ENCODE assay signal across 9 cellular contexts in genomic region chr2:64990823-64991222, GRCh38. TPM values are rescaled to one million over a fixed set of nuclear protein-coding genes. Genes with fewer than 3 reads are reported as not detected.
A peak's percentile ranks its signal among the peaks of the same experiment; 100 is the strongest.
DNase-seq lines count a peak whose midpoint lies in the region; ATAC-seq and TF ChIP-seq lines count a peak whose summit lies in the region.
"Had no signal": no experiment of that assay in that cellular context is flagged by ENCODE, and none has a peak within 500 bp of the region (broad histone marks: within the 10 kb centered on the region; RNA-seq: fewer than 3 reads in every experiment).

No MANE protein-coding gene starts in this region.

- POLR2A ChIA-PET in T-cell (lab: Charles Lee): interaction anchor here (0.6 to 0.7 kb wide), 3 partner anchors 33 to 114 kb away, joined by 3 to 8 read pairs (median 6); no protein-coding TSS in a partner anchor

- peak overlapping the region; percentile 91 for H3K4me3 Mint-ChIP-seq in activated CD4-positive, alpha-beta T cell treated with anti-CD3 and anti-CD28 coated beads, Interleukin-2, amount 10 ng/mL, durations not matched to agents 24 days and 14 days
- H3K4me3 Mint-ChIP-seq in T-cell: peak overlapping the region; percentile 84 to 89 (median 85)
- peak overlapping the region; percentile 89 for H3K4me3 Mint-ChIP-seq in stimulated activated memory B cell treated with anti-CD40 and anti-IgM and Interleukin-4, amounts not matched to agents 10 μg/mL and 1 μg/mL and 100 μg/mL, for 72 hours

- TF ChIP-seq CTCF in fibroblast of villous mesenchyme (IDR thresholded peaks at IDR 0.05; ENCODE audit: insufficient read depth, low read depth, low read length) (no peak), GM10266 (IDR thresholded peaks at IDR 0.05; ENCODE audit: control insufficient read depth, insufficient read depth, low read depth, missing control alignments) (no peak)

- peak overlapping the region; percentile 78 for H3K4me3 ChIP-seq in fibroblast of villous mesenchyme (ENCODE audit: low read depth, low read length)

- ATAC-seq in T-cell (replicated peaks in 1 of 4) (no peak), GM21515 (IDR thresholded peaks at IDR 0.05; ENCODE audit: unreplicated experiment) (no peak)
- ATAC-seq in stimulated activated memory B cell treated with anti-CD40 and anti-IgM and Interleukin-4, amounts not matched to agents 10 μg/mL and 1 μg/mL and 100 μg/mL, for 72 hours: no peak

- H3K36me3 Mint-ChIP-seq in activated CD4-positive, alpha-beta T cell treated with anti-CD3 and anti-CD28 coated beads, Interleukin-2, amount 10 ng/mL, durations not matched to agents 24 days and 14 days (ENCODE audit: low read depth): peaks cover 19% of the 10 kb centered on the region
- H3K36me3 Mint-ChIP-seq in T-cell: no peaks in the 10 kb centered on the region
- peaks cover 27% of the 10 kb centered on the region for H3K36me3 Mint-ChIP-seq in stimulated activated memory B cell treated with anti-CD40 and anti-IgM and Interleukin-4, amounts not matched to agents 10 μg/mL and 1 μg/mL and 100 μg/mL, for 72 hours

- peaks cover 11% of the 10 kb centered on the region for H3K27me3 Mint-ChIP-seq in activated CD4-positive, alpha-beta T cell treated with anti-CD3 and anti-CD28 coated beads, Interleukin-2, amount 10 ng/mL, durations not matched to agents 24 days and 14 days
- peaks cover 0 to 7% of the 10 kb centered on the region in 2 donors for H3K27me3 Mint-ChIP-seq in T-cell
- no peaks in the 10 kb centered on the region for H3K27me3 Mint-ChIP-seq in stimulated activated memory B cell treated with anti-CD40 and anti-IgM and Interleukin-4, amounts not matched to agents 10 μg/mL and 1 μg/mL and 100 μg/mL, for 72 hours

- H3K27ac Mint-ChIP-seq in activated CD4-positive, alpha-beta T cell treated with anti-CD3 and anti-CD28 coated beads, Interleukin-2, amount 10 ng/mL, durations not matched to agents 24 days and 14 days: peak overlapping the region; percentile 74
- no peak overlapping the region for H3K27ac Mint-ChIP-seq in T-cell
- peak overlapping the region; percentile 81 for H3K27ac Mint-ChIP-seq in stimulated activated memory B cell treated with anti-CD40 and anti-IgM and Interleukin-4, amounts not matched to agents 10 μg/mL and 1 μg/mL and 100 μg/mL, for 72 hours

- CTCF ChIA-PET in T-cell (lab: Charles Lee): interaction anchor here in 1 of 2 donors (0.6 to 0.8 kb wide), 4 partner anchors 27 to 1142 kb away, joined by 3 to 5 read pairs (median 3); no protein-coding TSS in a partner anchor

- no peak for DNase-seq in activated CD4-positive, alpha-beta T cell treated with anti-CD3 and anti-CD28 coated beads, Interleukin-2, amount 10 ng/mL, durations not matched to agents 24 days and 14 days
- no peak for DNase-seq in activated CD4-positive, alpha-beta T cell treated with anti-CD3 and anti-CD28 coated beads, Interleukin-2, amount 50 U/mL, for 1 hour
- no peak for DNase-seq in T-cell
- DNase-seq in fibroblast of villous mesenchyme (ENCODE audit: low read depth): no peak
- DNase-seq in AG08395 (ENCODE audit: low spot score): no peak
- no peak for DNase-seq in GM10266 (ENCODE audit: extremely low spot score)
- DNase-seq: activated CD4-positive, alpha-beta T cell treated with anti-CD3 and anti-CD28 coated beads for 1 hour had no signal

- intact Hi-C loops in activated CD4-positive, alpha-beta T cell treated with anti-CD3 and anti-CD28 coated beads, Interleukin-2, amount 10 ng/mL, durations not matched to agents 24 days and 14 days (cut with micrococcal nuclease): no loop called here

- H3K4me1 Mint-ChIP-seq in activated CD4-positive, alpha-beta T cell treated with anti-CD3 and anti-CD28 coated beads, Interleukin-2, amount 10 ng/mL, durations not matched to agents 24 days and 14 days: peaks cover 56% of the 10 kb centered on the region
- H3K4me1 Mint-ChIP-seq in T-cell: peaks cover 22 to 38% (median 26%) of the 10 kb centered on the region in 3 donors
- peaks cover 63% of the 10 kb centered on the region for H3K4me1 Mint-ChIP-seq in stimulated activated memory B cell treated with anti-CD40 and anti-IgM and Interleukin-4, amounts not matched to agents 10 μg/mL and 1 μg/mL and 100 μg/mL, for 72 hours

- H3K9me3 Mint-ChIP-seq in activated CD4-positive, alpha-beta T cell treated with anti-CD3 and anti-CD28 coated beads, Interleukin-2, amount 10 ng/mL, durations not matched to agents 24 days and 14 days: no peaks in the 10 kb centered on the region
- no peaks in the 10 kb centered on the region for H3K9me3 Mint-ChIP-seq in T-cell
- H3K9me3 Mint-ChIP-seq in stimulated activated memory B cell treated with anti-CD40 and anti-IgM and Interleukin-4, amounts not matched to agents 10 μg/mL and 1 μg/mL and 100 μg/mL, for 72 hours: no peaks in the 10 kb centered on the region

RNA-seq across cellular contexts. Expression of gene SLC1A4, which starts 1.6 kb away (rescaled TPM):
- total RNA-seq in activated CD4-positive, alpha-beta T cell treated with anti-CD3 and anti-CD28 coated beads, Interleukin-2, amount 10 ng/mL, durations not matched to agents 24 days and 14 days: 12.4 and 13.1 TPM in 2 replicates
- total RNA-seq in T-cell: 10 to 100 TPM in 2 of 5 donors, 1 to 10 TPM in 3; 1.9 to 13.8 (median 9.8) TPM
- 7.8 and 11.3 TPM in 2 replicates for total RNA-seq in fibroblast of villous mesenchyme

Comparison
In these comparisons a context has a peak if more than half of its experiments do, and no peak if none do; other contexts are left out.
1. H3K27ac Mint-ChIP-seq: peak in activated CD4-positive, alpha-beta T cell treated with anti-CD3 and anti-CD28 coated beads, Interleukin-2, amount 10 ng/mL, durations not matched to agents 24 days and 14 days (single experiment) and stimulated activated memory B cell treated with anti-CD40 and anti-IgM and Interleukin-4, amounts not matched to agents 10 μg/mL and 1 μg/mL and 100 μg/mL, for 72 hours (single experiment); none in T-cell (0 of 2).
2. Peak in every context shown above with its lines, with median percentiles within 50 percentile points of each other: H3K4me3 Mint-ChIP-seq.